Comparison of ENCODE assay signal across 8 cellular contexts in the genomic region with DNA sequence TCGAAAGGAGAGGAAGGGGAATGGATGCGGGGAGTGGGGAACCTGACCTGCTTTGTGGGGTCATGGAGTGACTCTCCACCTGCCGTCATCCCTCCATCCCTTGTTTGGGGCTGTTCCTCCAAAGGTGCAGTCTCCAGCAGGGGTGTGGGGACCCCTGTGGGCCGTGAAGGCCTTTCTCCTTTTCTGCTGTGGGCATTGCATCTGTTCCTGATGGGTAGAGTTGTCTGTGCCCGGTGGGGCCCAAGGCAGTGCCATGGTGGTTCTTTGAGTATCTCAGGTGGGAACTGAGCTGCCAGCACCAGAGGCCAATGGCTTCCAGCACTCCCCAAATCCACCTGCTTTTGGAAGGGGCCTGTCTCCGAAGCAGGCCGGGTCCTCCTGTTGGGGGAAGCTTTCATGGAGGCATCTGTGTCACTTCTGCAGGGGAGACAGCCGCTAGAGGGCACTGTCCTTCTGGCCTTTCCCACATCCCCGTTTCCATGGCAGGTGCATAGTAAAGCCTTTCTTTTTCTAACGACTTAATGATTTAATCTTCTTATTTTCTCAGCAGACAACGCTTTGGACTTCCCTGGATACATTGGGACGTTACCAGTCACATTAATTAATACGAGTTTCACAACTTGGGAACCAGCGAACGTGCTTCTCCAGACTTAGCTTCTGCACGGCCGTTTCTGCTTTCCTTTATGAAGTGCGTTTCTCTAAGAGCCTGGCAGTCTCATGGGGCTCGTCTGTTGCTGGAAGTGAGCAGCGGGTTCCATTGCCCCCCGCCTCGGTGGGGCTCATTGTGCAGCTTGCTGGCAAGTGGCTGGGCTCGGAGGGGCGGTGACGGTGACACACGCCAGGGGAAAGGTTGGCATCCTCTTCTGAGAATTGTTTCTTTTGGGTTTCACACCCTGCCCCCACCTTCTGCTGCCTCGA. TPM values are rescaled to one million over a fixed set of nuclear protein-coding genes. Genes with fewer than 3 reads are reported as not detected.
A peak's percentile ranks its signal among the peaks of the same experiment; 100 is the strongest.
DNase-seq lines count a peak whose midpoint lies in the region; ATAC-seq, FAIRE-seq and TF ChIP-seq lines count a peak whose summit lies in the region.

No MANE protein-coding gene starts in this region.

- H3K9ac ChIP-seq in H1 (replicated peaks in 1 of 4; ENCODE audit: extremely low read depth in 1 of 4, low read depth in 3 of 4, low read length in 3 of 4) = no peak overlapping the region

- CTCF ChIA-PET in activated CD8-positive, alpha-beta T cell treated with anti-CD3 and anti-CD28 coated beads, Interleukin-2, amount 10 ng/mL, durations not matched to agents 7 days and 5 days (lab: Charles Lee) = interaction anchor here (0.7 to 7.4 kb wide), 21 partner anchors 9 to 602 kb away, joined by 3 to 216 read pairs (median 4); partner anchors contain the start of genes PARVG and SAMM50
- CTCF ChIA-PET in H1 (lab: Charles Lee; ENCODE audit: partially characterized antibody) = interaction anchor here (0.7 to 7.2 kb wide), 58 partner anchors 12 to 545 kb away, joined by 3 to 125 read pairs (median 4); partner anchors contain the start of genes PARVB and PARVG

- TF ChIP-seq RAD21 in H1 (IDR thresholded peaks at IDR 0.05 in 1 of 2, conservative IDR thresholded peaks at IDR 0.05 in 1 of 2; ENCODE audit: low read depth in 2 of 2, low read length in 2 of 2) = peak; percentile 87 to 88

- POLR2A ChIA-PET in activated CD8-positive, alpha-beta T cell treated with anti-CD3 and anti-CD28 coated beads, Interleukin-2, amount 10 ng/mL, durations not matched to agents 7 days and 5 days (lab: Charles Lee) = no interaction called here
- POLR2A ChIA-PET in H1 (lab: Charles Lee; ENCODE audit: partially characterized antibody) = interaction anchor here (0.9 to 1.1 kb wide), 2 partner anchors 65 to 67 kb away, joined by 3 to 5 read pairs; no protein-coding TSS in a partner anchor

- no peak overlapping the region for H3K4me3 Mint-ChIP-seq in activated CD8-positive, alpha-beta T cell treated with anti-CD3 and anti-CD28 coated beads, Interleukin-2, amount 10 ng/mL, durations not matched to agents 7 days and 5 days
- H3K4me3 Mint-ChIP-seq in memory B cell = no peak overlapping the region

- H3K27me3 ChIP-seq in H7 (ENCODE audit: control insufficient read depth, insufficient read depth, low read length) (no peaks in the 10 kb centered on the region), H1 (replicated peaks in 1 of 4; ENCODE audit: control insufficient read depth in 3 of 4, extremely low read depth in 1 of 4, insufficient read depth in 3 of 4, low read length in 3 of 4) (no peaks in the 10 kb centered on the region)

- TF ChIP-seq POLR2A in H1 (IDR thresholded peaks at IDR 0.05; ENCODE audit: control extremely low read depth in 1 of 2, low read depth in 2 of 2, low read length in 2 of 2) = no peak

- H3K4me2 ChIP-seq in H1 (ENCODE audit: insufficient read depth in 1 of 2, low read depth in 2 of 2, low read length in 2 of 2) = no peak overlapping the region

- no peak overlapping the region for H2AFZ ChIP-seq in H1 (ENCODE audit: low read length)

- DNase-seq in AG09309 (ENCODE audit: low read depth) = peak; percentile 28
- peak; percentile 95 for DNase-seq in H7
- DNase-seq in NCI-H82 (lab: John Stamatoyannopoulos, UW) = peak; percentile 95
- peak; percentile 81 for DNase-seq in activated CD8-positive, alpha-beta T cell treated with anti-CD3 and anti-CD28 coated beads, Interleukin-2, amount 10 ng/mL, durations not matched to agents 7 days and 5 days
- peak; percentile 31 to 87 for DNase-seq in H1 (ENCODE audit: low read depth in 1 of 2, low spot score in 2 of 2)
- peak; percentile 65 to 71 for DNase-seq in memory B cell (ENCODE audit: low spot score in 2 of 2)
- peak; percentile 53 for DNase-seq in stimulated activated CD8-positive, alpha-beta memory T cell treated with anti-CD3 and anti-CD28 coated beads, Interleukin-15, amount 100 ng/mL, for 1 hour (ENCODE audit: low read depth)

- H3K27ac ChIP-seq in H1 (ENCODE audit: low read depth, low read length) = no peak overlapping the region

- no peak overlapping the region for H2BK20ac ChIP-seq in H1 (ENCODE audit: low read length)

- peak; percentile 71 for FAIRE-seq in H1 (lab: Jason Lieb, UNC)

- ATAC-seq in activated CD8-positive, alpha-beta T cell treated with anti-CD3 and anti-CD28 coated beads, Interleukin-2, amount 10 ng/mL, durations not matched to agents 7 days and 5 days = no peak
- ATAC-seq in memory B cell (ENCODE audit: low read depth) (peak; percentile 76), GM19351 (IDR thresholded peaks at IDR 0.05; ENCODE audit: unreplicated experiment) (no peak)

- H3K9me3 Mint-ChIP-seq in activated CD8-positive, alpha-beta T cell treated with anti-CD3 and anti-CD28 coated beads, Interleukin-2, amount 10 ng/mL, durations not matched to agents 7 days and 5 days (ENCODE audit: insufficient read depth) = no peaks in the 10 kb centered on the region
- no peaks in the 10 kb centered on the region for H3K9me3 Mint-ChIP-seq in memory B cell

- H4K8ac ChIP-seq in H1 (ENCODE audit: extremely low read depth, insufficient read depth, low read length) = no peak overlapping the region

- H3K27me3 Mint-ChIP-seq in activated CD8-positive, alpha-beta T cell treated with anti-CD3 and anti-CD28 coated beads, Interleukin-2, amount 10 ng/mL, durations not matched to agents 7 days and 5 days (ENCODE audit: low read depth) = no peaks in the 10 kb centered on the region
- H3K27me3 Mint-ChIP-seq in memory B cell = no peaks in the 10 kb centered on the region

- H4K20me1 ChIP-seq in H1 (replicated peaks in 1 of 2; ENCODE audit: control insufficient read depth in 1 of 2, insufficient read depth in 2 of 2, low read length in 2 of 2) = no peaks in the 10 kb centered on the region

- 61% methylated on average over 26 of the region's 27 CpGs; no CpG with 5 or more reads in 1 of the 2 experiments for whole genome bisulfite sequencing in H1 (ENCODE audit: extremely low coverage in 1 of 2, insufficient coverage in 1 of 2, insufficient read length in 1 of 2, insufficient replicate concordance in 2 of 2, low coverage in 1 of 2, low lambda C conversion rate in 2 of 2, missing lambda C conversion rate in 1 of 2), 2 experiments

- no peak for TF ChIP-seq EP300 in H1 (IDR thresholded peaks at IDR 0.05; ENCODE audit: borderline replicate concordance in 1 of 2, low read depth in 2 of 2, low read length in 2 of 2)

- no peaks in the 10 kb centered on the region for H3K4me1 Mint-ChIP-seq in activated CD8-positive, alpha-beta T cell treated with anti-CD3 and anti-CD28 coated beads, Interleukin-2, amount 10 ng/mL, durations not matched to agents 7 days and 5 days (ENCODE audit: low read depth)
- H3K4me1 Mint-ChIP-seq in memory B cell = peaks cover 12% of the 10 kb centered on the region

- no peaks in the 10 kb centered on the region for H3K23me2 ChIP-seq in H1 (ENCODE audit: low read depth, low read length)

- peaks cover 0 to 9% (median 5%) of the 10 kb centered on the region in 4 experiments; a peak in 6 of 7 replicates for H3K4me1 ChIP-seq in H1 (replicated peaks in 1 of 4; ENCODE audit: control insufficient read depth in 3 of 4, insufficient read depth in 4 of 4, low read length in 3 of 4)

- no peaks in the 10 kb centered on the region for H3K36me3 ChIP-seq in H7 (replicated peaks; ENCODE audit: control insufficient read depth, insufficient read depth, low read length)
- no peaks in the 10 kb centered on the region for H3K36me3 ChIP-seq in H1 (ENCODE audit: control insufficient read depth in 2 of 4, insufficient read depth in 4 of 4, low read length in 3 of 4)

- H3K23ac ChIP-seq in H1 (ENCODE audit: insufficient read length) = no peak overlapping the region

- H3K79me2 ChIP-seq in H1 (ENCODE audit: control insufficient read depth in 1 of 2, insufficient read depth in 2 of 2, low read length in 2 of 2) = no peaks in the 10 kb centered on the region

- no peak overlapping the region for H3K27ac Mint-ChIP-seq in activated CD8-positive, alpha-beta T cell treated with anti-CD3 and anti-CD28 coated beads, Interleukin-2, amount 10 ng/mL, durations not matched to agents 7 days and 5 days
- no peak overlapping the region for H3K27ac Mint-ChIP-seq in memory B cell

- no peak overlapping the region for H3K56ac ChIP-seq in H1 (replicated peaks; ENCODE audit: insufficient read length, low read depth, low read length)

- no peak overlapping the region for H3K14ac ChIP-seq in H1 (ENCODE audit: insufficient read length)

- no peak overlapping the region for H2BK120ac ChIP-seq in H1 (replicated peaks; ENCODE audit: low read depth, low read length)

- H2BK5ac ChIP-seq in H1 (ENCODE audit: low read depth, low read length) = no peak overlapping the region

- no peaks in the 10 kb centered on the region for H3K79me1 ChIP-seq in H1 (ENCODE audit: low read depth, low read length)

- H4K5ac ChIP-seq in H1 (ENCODE audit: insufficient read length, low read depth, low read length) = no peak overlapping the region

- peaks cover 5% of the 10 kb centered on the region for H3K36me3 Mint-ChIP-seq in activated CD8-positive, alpha-beta T cell treated with anti-CD3 and anti-CD28 coated beads, Interleukin-2, amount 10 ng/mL, durations not matched to agents 7 days and 5 days (ENCODE audit: low read depth)
- H3K36me3 Mint-ChIP-seq in memory B cell = peaks cover 9% of the 10 kb centered on the region

- no peak overlapping the region for H3K4me3 ChIP-seq in AG09309 (ENCODE audit: control insufficient read depth, low read depth, low read length)
- no peak overlapping the region for H3K4me3 ChIP-seq in H7 (ENCODE audit: insufficient read depth, low read depth, low read length)
- H3K4me3 ChIP-seq in H1 (ENCODE audit: extremely low read depth in 1 of 4, insufficient read depth in 2 of 4, low read depth in 3 of 4, low read length in 4 of 4) = no peak overlapping the region

- no peak overlapping the region for H3K18ac ChIP-seq in H1 (ENCODE audit: extremely low read depth, low read length)

- peak; percentile 94 for TF ChIP-seq CTCF in AG09309 (IDR thresholded peaks at IDR 0.05; ENCODE audit: control insufficient read depth, insufficient read depth, low read depth, low read length, missing control alignments)
- TF ChIP-seq CTCF in H1 (IDR thresholded peaks at IDR 0.05; ENCODE audit: control extremely low read depth in 1 of 3, insufficient read depth in 1 of 3, low read depth in 1 of 3, low read length in 3 of 3) = peak; percentile 84 to 92 (median 89)

- no peak overlapping the region for H2BK12ac ChIP-seq in H1 (ENCODE audit: low read depth, low read length)

- no peak overlapping the region for H2AK5ac ChIP-seq in H1 (ENCODE audit: low read depth, low read length)

- H2BK15ac ChIP-seq in H1 (ENCODE audit: low read length) = no peak overlapping the region

- H4K91ac ChIP-seq in H1 (replicated peaks; ENCODE audit: insufficient read length, low read length) = no peak overlapping the region

- no peaks in the 10 kb centered on the region for H3K9me3 ChIP-seq in H1 (ENCODE audit: insufficient read depth in 2 of 2, low read depth in 1 of 2, low read length in 1 of 2)

- H3K4ac ChIP-seq in H1 (replicated peaks; ENCODE audit: insufficient read length, low read depth, low read length) = no peak overlapping the region

RNA-seq across cellular contexts. Expression of gene PARVB, which starts 57.1 kb away (rescaled TPM):
- total RNA-seq in H7 (2014; rRNA removed; shearing (Covaris generic)) = 19.9 and 37.9 TPM in 2 replicates
- 10 to 100 TPM; 39.4 to 41.0 TPM for total RNA-seq in activated CD8-positive, alpha-beta T cell treated with anti-CD3 and anti-CD28 coated beads, Interleukin-2, amount 10 ng/mL, durations not matched to agents 7 days and 5 days
- total RNA-seq in H1 (2021; fragmentation: NEBNext Ultra II Directional; extraction: Animal tissue kit (Norgen Biotek cat#: 25700)) = 18.6 and 19.4 TPM in 2 replicates
- 14.5 and 18.4 TPM in 2 replicates for polyA plus RNA-seq in H1 (2011; rRNA removed)
- polyA plus RNA-seq in H1 (2011; cell fraction: cytosol; rRNA removed) = 17.5 TPM
- 14.7 TPM for polyA plus RNA-seq in H1 (2011; cell fraction: nucleus; rRNA removed)
- polyA plus RNA-seq in H1 (2012, experiment 1 of 2) = 10.9 to 16.8 TPM (median 14.0 TPM) in 4 replicates
- 10.7 TPM for polyA plus RNA-seq in H1 (2012, experiment 2 of 2)
- polyA plus RNA-seq in H1 (2013, experiment 1 of 2) = 7.5 TPM
- 7.3 TPM for polyA plus RNA-seq in H1 (2013, experiment 2 of 2)
- polyA minus RNA-seq in H1 (2011; rRNA and poly(A)+ RNA removed) = 7.6 and 7.7 TPM in 2 replicates
- polyA minus RNA-seq in H1 (2011; cell fraction: cytosol; rRNA and poly(A)+ RNA removed) = 5.4 TPM
- polyA minus RNA-seq in H1 (2011; cell fraction: nucleus; rRNA and poly(A)+ RNA removed) = 2.2 TPM

Comparison
In these comparisons a context has a peak if more than half of its experiments do, and no peak if none do; other contexts are left out.
1. DNase-seq: peak in every context shown above with its lines; median percentile 95 in H7; 95 in NCI-H82; 81 in activated CD8-positive, alpha-beta T cell treated with anti-CD3 and anti-CD28 coated beads, Interleukin-2, amount 10 ng/mL, durations not matched to agents 7 days and 5 days; 68 in memory B cell; 59 in H1; 53 in stimulated activated CD8-positive, alpha-beta memory T cell treated with anti-CD3 and anti-CD28 coated beads, Interleukin-15, amount 100 ng/mL, for 1 hour; 28 in AG09309.